ENCODE assay signal across 8 cellular contexts in genomic region chr19:35644987-35645679, GRCh38. TPM values are rescaled to one million over a fixed set of nuclear protein-coding genes. Genes with fewer than 3 reads are reported as not detected.
DNase-seq lines count a peak whose midpoint lies in the region; ATAC-seq and TF ChIP-seq lines count a peak whose summit lies in the region.

No MANE protein-coding gene starts in this region.

- H4K20me1 ChIP-seq in KMS-11 (ENCODE audit: insufficient read depth), result no peaks in the 10 kb centered on the region

- TF ChIP-seq CTCF in KMS-11 (conservative IDR thresholded peaks at IDR 0.05; ENCODE audit: low read depth, low read length) (no peak), cardiac muscle cell (IDR thresholded peaks at IDR 0.05; ENCODE audit: low read depth, low read length) (no peak), upper lobe of left lung (IDR thresholded peaks at IDR 0.05) (no peak)

- H3K4me1 Mint-ChIP-seq in activated naive CD4-positive, alpha-beta T cell treated with anti-CD3 and anti-CD28 coated beads, Interleukin-2, amount 10 ng/mL, durations not matched to agents 7 days and 5 days, result peaks cover 64% of the 10 kb centered on the region

- peak in 11 of 14 donors; percentile 3 to 60 (median 23) for DNase-seq in C1 segment of cervical spinal cord (lab: John Stamatoyannopoulos, UW)
- peak; percentile 76 to 80 for DNase-seq in SJCRH30
- DNase-seq in activated naive CD4-positive, alpha-beta T cell treated with anti-CD3 and anti-CD28 coated beads, Interleukin-2, amount 10 ng/mL, durations not matched to agents 7 days and 5 days, result peak; percentile 88
- DNase-seq in cardiac muscle cell (ENCODE audit: low read depth in 1 of 2, low spot score in 1 of 2), result peak; percentile 70 to 85
- peak; percentile 51 for DNase-seq in pons (ENCODE audit: low spot score)
- DNase-seq in upper lobe of left lung, result peak; percentile 88 to 91

- no peaks in the 10 kb centered on the region for H3K27me3 Mint-ChIP-seq in activated naive CD4-positive, alpha-beta T cell treated with anti-CD3 and anti-CD28 coated beads, Interleukin-2, amount 10 ng/mL, durations not matched to agents 7 days and 5 days

- no peak overlapping the region for H3K4me3 ChIP-seq in KMS-11 (IDR thresholded peaks at IDR 0.05; ENCODE audit: insufficient read depth, low read depth, low read length)
- H3K4me3 ChIP-seq in SJCRH30, result peak overlapping the region; percentile 61
- H3K4me3 ChIP-seq in cardiac muscle cell, result peak overlapping the region; percentile 33
- H3K4me3 ChIP-seq in upper lobe of left lung, result peak overlapping the region; percentile 59 to 75 (median 66)

- H3K27me3 ChIP-seq in KMS-11 (ENCODE audit: insufficient read depth, low read depth) (no peaks in the 10 kb centered on the region), SJCRH30 (no peaks in the 10 kb centered on the region), cardiac muscle cell (no peaks in the 10 kb centered on the region), upper lobe of left lung (no peaks in the 10 kb centered on the region)

- H3K27ac ChIP-seq in KMS-11, result peak overlapping the region; percentile 10; the same call in 1 of the 2 replicates
- H3K27ac ChIP-seq in SJCRH30, result peak overlapping the region; percentile 98
- peak overlapping the region; percentile 67 for H3K27ac ChIP-seq in cardiac muscle cell
- H3K27ac ChIP-seq in upper lobe of left lung, result peak overlapping the region; percentile 78 to 94 (median 90)

- H3K9me3 Mint-ChIP-seq in activated naive CD4-positive, alpha-beta T cell treated with anti-CD3 and anti-CD28 coated beads, Interleukin-2, amount 10 ng/mL, durations not matched to agents 7 days and 5 days, result no peaks in the 10 kb centered on the region

- peak overlapping the region; percentile 67 for H2AFZ ChIP-seq in KMS-11 (ENCODE audit: low read depth)

- CTCF ChIA-PET in activated naive CD4-positive, alpha-beta T cell treated with anti-CD3 and anti-CD28 coated beads, Interleukin-2, amount 10 ng/mL, durations not matched to agents 7 days and 5 days (lab: Charles Lee), result no interaction called here

- H3K4me3 Mint-ChIP-seq in activated naive CD4-positive, alpha-beta T cell treated with anti-CD3 and anti-CD28 coated beads, Interleukin-2, amount 10 ng/mL, durations not matched to agents 7 days and 5 days, result peak overlapping the region; percentile 71

- TF ChIP-seq POLR2A in upper lobe of left lung (IDR thresholded peaks at IDR 0.05), result no peak

- H3K4me1 ChIP-seq in KMS-11 (ENCODE audit: low read depth, poor library complexity, severe bottlenecking) (peaks cover 39% of the 10 kb centered on the region), SJCRH30 (no peaks in the 10 kb centered on the region; the same call in 1 of the 2 replicates), cardiac muscle cell (ENCODE audit: low read depth) (peaks cover 5% of the 10 kb centered on the region), upper lobe of left lung (peaks cover 39 to 57% (median 48%) of the 10 kb centered on the region in 4 donors)

- H3K4me2 ChIP-seq in KMS-11, result peak overlapping the region; percentile 95

- H3K27ac Mint-ChIP-seq in activated naive CD4-positive, alpha-beta T cell treated with anti-CD3 and anti-CD28 coated beads, Interleukin-2, amount 10 ng/mL, durations not matched to agents 7 days and 5 days, result peak overlapping the region; percentile 93

- H3K79me2 ChIP-seq in KMS-11 (ENCODE audit: insufficient read depth, low read depth), result peaks cover 19% of the 10 kb centered on the region

- 21 to 30% methylated on average over 14 to 20 of the region's 20 CpGs for WGBS in upper lobe of left lung, 2 donors

- TF ChIP-seq EP300 in upper lobe of left lung (IDR thresholded peaks at IDR 0.05), result no peak

- no peak overlapping the region; the same call in 1 of the 2 replicates for H3K9ac ChIP-seq in KMS-11

- H3K36me3 Mint-ChIP-seq in activated naive CD4-positive, alpha-beta T cell treated with anti-CD3 and anti-CD28 coated beads, Interleukin-2, amount 10 ng/mL, durations not matched to agents 7 days and 5 days, result peaks cover 3% of the 10 kb centered on the region

- ATAC-seq in upper lobe of left lung (ENCODE audit: low FRiP score in 2 of 2) (peak in 1 of 2 donors; percentile 70), GM18498 (IDR thresholded peaks at IDR 0.05; ENCODE audit: unreplicated experiment) (no peak)

- no peaks in the 10 kb centered on the region for H3K9me3 ChIP-seq in SJCRH30 (replicated peaks)
- H3K9me3 ChIP-seq in cardiac muscle cell (ENCODE audit: low read depth), result no peaks in the 10 kb centered on the region
- no peaks in the 10 kb centered on the region for H3K9me3 ChIP-seq in upper lobe of left lung

- no peaks in the 10 kb centered on the region for H3K36me3 ChIP-seq in KMS-11 (ENCODE audit: insufficient read depth)
- 0 out of 2 replicates have a peak, but pooled peaks cover 2% of the 10 kb centered on the region for H3K36me3 ChIP-seq in SJCRH30
- no peaks in the 10 kb centered on the region for H3K36me3 ChIP-seq in cardiac muscle cell
- H3K36me3 ChIP-seq in upper lobe of left lung, result no peaks in the 10 kb centered on the region

RNA-seq across cellular contexts. Expression of gene COX6B1, which starts 3.0 kb away (rescaled TPM):
- total RNA-seq in SJCRH30 (2014; rRNA removed; shearing (Covaris generic)), result 436 and 590 TPM in 2 replicates
- total RNA-seq in cardiac muscle cell, result 817 and 1,352 TPM in 2 replicates
- polyA plus RNA-seq in cardiac muscle cell, result 1,159 and 1,609 TPM in 2 replicates
- total RNA-seq in upper lobe of left lung, result 100 to 1,000 TPM in 5 of 6 donors, 10 to 100 TPM in 1; 90.1 to 290 (median 235) TPM

RNA-seq across cellular contexts. Expression of gene ETV2, which starts 3.6 kb away (rescaled TPM):
- 2.4 and 4.1 TPM in 2 replicates for total RNA-seq in SJCRH30 (2014; rRNA removed; shearing (Covaris generic))
- 1.1 and 3.1 TPM in 2 replicates for total RNA-seq in cardiac muscle cell
- 3.1 and 4.0 TPM in 2 replicates for polyA plus RNA-seq in cardiac muscle cell
- 1 to 10 TPM in 3 of 6 donors, under 1 TPM in 1, not detected in 2; 0.83 to 8.0 (median 1.8) TPM for total RNA-seq in upper lobe of left lung

RNA-seq across cellular contexts. Expression of gene RBM42, which starts 16.3 kb away (rescaled TPM):
- total RNA-seq in SJCRH30 (2014; rRNA removed; shearing (Covaris generic)), result 69.9 and 71.3 TPM in 2 replicates
- total RNA-seq in cardiac muscle cell (128 and 146 TPM in 2 replicates), upper lobe of left lung (10 to 100 TPM; 37.7 to 80.3 (median 71.3) TPM)
- polyA plus RNA-seq in cardiac muscle cell, result 161 and 170 TPM in 2 replicates

RNA-seq across cellular contexts. Expression of gene UPK1A, which starts 21.2 kb away (rescaled TPM):
- not detected in 2 replicates for total RNA-seq in SJCRH30 (2014; rRNA removed; shearing (Covaris generic))
- total RNA-seq in cardiac muscle cell, result 1.2 TPM in 1 of 2 replicates, not detected in the other
- 0.67 and 1.4 TPM in 2 replicates for polyA plus RNA-seq in cardiac muscle cell
- not detected for total RNA-seq in upper lobe of left lung

RNA-seq across cellular contexts. Expression of gene HAUS5, which starts 32.6 kb away (rescaled TPM):
- total RNA-seq in SJCRH30 (2014; rRNA removed; shearing (Covaris generic)), result 17.2 and 22.7 TPM in 2 replicates
- total RNA-seq in cardiac muscle cell, result 17.2 and 20.5 TPM in 2 replicates
- 25.5 and 29.6 TPM in 2 replicates for polyA plus RNA-seq in cardiac muscle cell
- total RNA-seq in upper lobe of left lung, result 10 to 100 TPM in 4 of 6 donors, 1 to 10 TPM in 2; 5.6 to 32.5 (median 11.3) TPM

Comparison
In these comparisons a context has a peak if more than half of its experiments do, and no peak if none do; other contexts are left out.
1. DNase-seq: peak in every context shown above with its lines; median percentile 90 in upper lobe of left lung; 88 in activated naive CD4-positive, alpha-beta T cell treated with anti-CD3 and anti-CD28 coated beads, Interleukin-2, amount 10 ng/mL, durations not matched to agents 7 days and 5 days; 78 in SJCRH30; 78 in cardiac muscle cell; 51 in pons; 23 in C1 segment of cervical spinal cord.
2. H3K27ac ChIP-seq: peak in every context shown above with its lines; median percentile 98 in SJCRH30; 90 in upper lobe of left lung; 67 in cardiac muscle cell; 10 in KMS-11.